2 cellular contexts compared by ENCODE assay signal in the genomic region with DNA sequence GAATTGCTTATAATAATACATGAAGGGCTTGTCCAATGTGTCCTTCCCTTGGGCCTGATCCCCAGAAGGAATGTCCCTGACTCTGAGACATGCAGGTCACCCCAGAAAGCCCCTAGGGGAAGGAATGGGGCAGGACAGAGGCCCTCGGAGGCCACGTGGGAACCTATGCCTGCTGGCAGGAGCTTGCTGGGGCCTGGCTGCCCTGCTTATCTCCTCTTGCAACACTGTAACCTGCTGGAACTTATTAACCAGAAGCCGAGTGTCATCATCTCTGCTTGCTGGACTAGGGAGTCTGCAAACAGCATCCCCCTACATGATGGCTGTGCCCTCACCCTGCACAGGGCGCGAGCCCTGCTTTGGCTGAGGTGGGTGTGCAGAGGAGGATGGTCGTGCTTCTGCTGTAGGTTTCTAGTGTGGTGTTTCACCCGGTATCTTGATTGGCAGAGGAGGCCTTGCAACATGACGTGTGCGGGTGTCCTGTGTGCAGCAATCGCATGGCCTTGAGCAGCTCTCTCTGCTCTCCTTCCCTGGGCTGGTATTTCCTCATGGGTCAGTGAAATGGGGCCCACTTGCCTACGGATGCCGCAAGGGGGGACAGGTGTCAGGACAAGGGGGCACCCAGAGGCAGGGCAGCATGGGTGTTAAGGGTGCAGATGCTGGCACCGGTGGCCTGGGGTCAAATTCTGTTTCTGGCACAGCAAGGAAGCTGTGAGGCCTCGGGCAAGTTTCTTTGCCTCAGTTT.
A peak's percentile ranks its signal among the peaks of the same experiment; 100 is the strongest.
TF ChIP-seq lines count a peak whose summit lies in the region.

No MANE protein-coding gene starts in this region.

TF ChIP-seq in IMR-90, 13 proteins besides CTCF, POLR2A, EP300 and RAD21:
- TF ChIP-seq, protein P1, sequence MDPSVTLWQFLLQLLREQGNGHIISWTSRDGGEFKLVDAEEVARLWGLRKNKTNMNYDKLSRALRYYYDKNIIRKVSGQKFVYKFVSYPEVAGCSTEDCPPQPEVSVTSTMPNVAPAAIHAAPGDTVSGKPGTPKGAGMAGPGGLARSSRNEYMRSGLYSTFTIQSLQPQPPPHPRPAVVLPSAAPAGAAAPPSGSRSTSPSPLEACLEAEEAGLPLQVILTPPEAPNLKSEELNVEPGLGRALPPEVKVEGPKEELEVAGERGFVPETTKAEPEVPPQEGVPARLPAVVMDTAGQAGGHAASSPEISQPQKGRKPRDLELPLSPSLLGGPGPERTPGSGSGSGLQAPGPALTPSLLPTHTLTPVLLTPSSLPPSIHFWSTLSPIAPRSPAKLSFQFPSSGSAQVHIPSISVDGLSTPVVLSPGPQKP (IDR thresholded peaks at IDR 0.05; ENCODE audit: borderline replicate concordance, low read depth, low read length): no peak
- TF ChIP-seq NFE2L2 (IDR thresholded peaks at IDR 0.05; ENCODE audit: low read depth, low read length) (no peak), SMC3 (IDR thresholded peaks at IDR 0.05; ENCODE audit: low read depth, low read length) (no peak), RFX5 (IDR thresholded peaks at IDR 0.05; ENCODE audit: low read depth, low read length) (no peak)
- TF ChIP-seq, protein P2, sequence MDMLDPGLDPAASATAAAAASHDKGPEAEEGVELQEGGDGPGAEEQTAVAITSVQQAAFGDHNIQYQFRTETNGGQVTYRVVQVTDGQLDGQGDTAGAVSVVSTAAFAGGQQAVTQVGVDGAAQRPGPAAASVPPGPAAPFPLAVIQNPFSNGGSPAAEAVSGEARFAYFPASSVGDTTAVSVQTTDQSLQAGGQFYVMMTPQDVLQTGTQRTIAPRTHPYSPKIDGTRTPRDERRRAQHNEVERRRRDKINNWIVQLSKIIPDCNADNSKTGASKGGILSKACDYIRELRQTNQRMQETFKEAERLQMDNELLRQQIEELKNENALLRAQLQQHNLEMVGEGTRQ (IDR thresholded peaks at IDR 0.05; ENCODE audit: low read depth, low read length): peak; percentile 10; the same call in 1 of the 2 replicates

TF ChIP-seq in H1, 55 proteins besides CTCF, POLR2A, EP300 and RAD21:
- TF ChIP-seq, protein P3, sequence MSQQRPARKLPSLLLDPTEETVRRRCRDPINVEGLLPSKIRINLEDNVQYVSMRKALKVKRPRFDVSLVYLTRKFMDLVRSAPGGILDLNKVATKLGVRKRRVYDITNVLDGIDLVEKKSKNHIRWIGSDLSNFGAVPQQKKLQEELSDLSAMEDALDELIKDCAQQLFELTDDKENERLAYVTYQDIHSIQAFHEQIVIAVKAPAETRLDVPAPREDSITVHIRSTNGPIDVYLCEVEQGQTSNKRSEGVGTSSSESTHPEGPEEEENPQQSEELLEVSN (IDR thresholded peaks at IDR 0.05): no peak
- TF ChIP-seq TEAD4 (IDR thresholded peaks at IDR 0.05; ENCODE audit: low read depth, low read length): peak; percentile 53; the same call in 1 of the 2 replicates
- no peak for TF ChIP-seq PHF8 (conservative IDR thresholded peaks at IDR 0.05; ENCODE audit: low read depth, low read length)
- TF ChIP-seq, protein P2 (IDR thresholded peaks at IDR 0.05; ENCODE audit: low read length): no peak
- no peak for TF ChIP-seq CBX8 (IDR thresholded peaks at IDR 0.05; ENCODE audit: borderline replicate concordance, low read depth, low read length)
- no peak for TF ChIP-seq SP2 (IDR thresholded peaks at IDR 0.05; ENCODE audit: low read length)
- no peak for TF ChIP-seq HDAC2 (IDR thresholded peaks at IDR 0.05; ENCODE audit: borderline replicate concordance in 1 of 2, low read depth in 2 of 2, low read length in 2 of 2)
- TF ChIP-seq SP1 (IDR thresholded peaks at IDR 0.05; ENCODE audit: low read depth, low read length): no peak
